8 cellular contexts compared by ENCODE assay signal in the genomic region with DNA sequence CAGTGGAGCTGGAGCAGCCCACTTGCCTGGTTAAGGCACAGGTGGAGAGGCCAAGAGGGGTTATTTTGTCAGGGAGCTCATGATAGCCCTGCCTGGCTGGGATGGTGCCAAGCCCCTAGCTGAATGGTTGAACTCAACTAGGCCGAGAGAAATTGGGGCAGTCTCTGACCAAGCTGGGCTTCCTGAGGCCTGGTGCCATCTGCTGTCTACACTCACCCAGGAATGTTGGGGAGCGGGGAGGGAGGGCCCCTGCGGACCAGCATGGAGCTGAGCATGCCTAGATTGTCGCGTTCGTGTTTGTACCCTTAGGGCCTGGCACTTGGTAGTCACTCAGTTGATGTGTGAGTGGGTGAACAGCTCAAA. TPM values are rescaled to one million over a fixed set of nuclear protein-coding genes. Genes with fewer than 3 reads are reported as not detected.
DNase-seq lines count a peak whose midpoint lies in the region; ATAC-seq and TF ChIP-seq lines count a peak whose summit lies in the region.

No MANE protein-coding gene starts in this region.

- 16 to 36% methylated on average over 3 to 5 of the region's 6 CpGs for WGBS in thyroid gland, 2 donors

- H3K4me3 ChIP-seq in adipocyte (ENCODE audit: low read length) (peak overlapping the region; percentile 86), kidney epithelial cell (ENCODE audit: low read depth, low read length) (peak overlapping the region; percentile 90), thyroid gland (replicated peaks in 1 of 3) (peak overlapping the region in 2 of 3 donors; percentile 91 to 99)

- H3K9me3 Mint-ChIP-seq in activated CD8-positive, alpha-beta memory T cell treated with anti-CD3 and anti-CD28 coated beads, Interleukin-2, amount 10 ng/mL, durations not matched to agents 7 days and 5 days (ENCODE audit: low read depth) = no peaks in the 10 kb centered on the region

- TF ChIP-seq POLR2A in thyroid gland (IDR thresholded peaks at IDR 0.05) = no peak

- peak overlapping the region; percentile 99 for H3K9ac ChIP-seq in adipocyte (ENCODE audit: low read length)

- H3K4me1 Mint-ChIP-seq in activated CD8-positive, alpha-beta memory T cell treated with anti-CD3 and anti-CD28 coated beads, Interleukin-2, amount 10 ng/mL, durations not matched to agents 7 days and 5 days = peaks cover 57% of the 10 kb centered on the region

- H3K27me3 Mint-ChIP-seq in activated CD8-positive, alpha-beta memory T cell treated with anti-CD3 and anti-CD28 coated beads, Interleukin-2, amount 10 ng/mL, durations not matched to agents 7 days and 5 days = no peaks in the 10 kb centered on the region

- H3K27me3 ChIP-seq in adipocyte (replicated peaks; ENCODE audit: control insufficient read depth, insufficient read depth, low read length) = no peaks in the 10 kb centered on the region
- H3K27me3 ChIP-seq in kidney epithelial cell (ENCODE audit: control insufficient read depth, insufficient read depth, low read length) = no peaks in the 10 kb centered on the region
- H3K27me3 ChIP-seq in thyroid gland = no peaks in the 10 kb centered on the region

- peak overlapping the region; percentile 84 for H3K27ac Mint-ChIP-seq in activated CD8-positive, alpha-beta memory T cell treated with anti-CD3 and anti-CD28 coated beads, Interleukin-2, amount 10 ng/mL, durations not matched to agents 7 days and 5 days

- H3K9me3 ChIP-seq in adipocyte (ENCODE audit: control insufficient read depth, low read length) (no peaks in the 10 kb centered on the region), thyroid gland (no peaks in the 10 kb centered on the region)

- H3K36me3 Mint-ChIP-seq in activated CD8-positive, alpha-beta memory T cell treated with anti-CD3 and anti-CD28 coated beads, Interleukin-2, amount 10 ng/mL, durations not matched to agents 7 days and 5 days = peaks cover 27% of the 10 kb centered on the region

- H3K36me3 ChIP-seq in adipocyte (ENCODE audit: control insufficient read depth, insufficient read depth, low read length, severe bottlenecking) (peaks cover 31% of the 10 kb centered on the region), kidney epithelial cell (ENCODE audit: control insufficient read depth, insufficient read depth, low read length) (no peaks in the 10 kb centered on the region), thyroid gland (peaks cover 18 to 25% of the 10 kb centered on the region in 2 donors)

- H3K4me3 Mint-ChIP-seq in activated CD8-positive, alpha-beta memory T cell treated with anti-CD3 and anti-CD28 coated beads, Interleukin-2, amount 10 ng/mL, durations not matched to agents 7 days and 5 days = peak overlapping the region; percentile 80

- TF ChIP-seq CTCF in kidney epithelial cell (IDR thresholded peaks at IDR 0.05; ENCODE audit: insufficient read depth, low read length, poor library complexity, severe bottlenecking) (no peak), thyroid gland (IDR thresholded peaks at IDR 0.05) (no peak)

- peak overlapping the region in 2 of 3 donors; percentile 92 to 100 for H3K27ac ChIP-seq in thyroid gland

- intact Hi-C loops in thyroid gland (cut with DNase I) = loop anchor here (2.0 to 10.0 kb wide), 2 partner anchors 16 to 228 kb away; a partner anchor contains a TSS

- CTCF ChIA-PET in activated CD8-positive, alpha-beta memory T cell treated with anti-CD3 and anti-CD28 coated beads, Interleukin-2, amount 10 ng/mL, durations not matched to agents 7 days and 5 days (lab: Charles Lee) = interaction anchor here (1.0 to 2.6 kb wide), 6 partner anchors 16 to 108 kb away, joined by 3 to 12 read pairs (median 6); a partner anchor contains a TSS

- peaks cover 39% of the 10 kb centered on the region for H3K4me1 ChIP-seq in adipocyte (ENCODE audit: control insufficient read depth, insufficient read depth, low read length)
- H3K4me1 ChIP-seq in thyroid gland = peaks cover 19 to 20% of the 10 kb centered on the region in 2 donors

- no peak for DNase-seq in activated CD8-positive, alpha-beta memory T cell treated with anti-CD3 and anti-CD28 coated beads, Interleukin-2, amount 10 ng/mL, durations not matched to agents 7 days and 5 days
- no peak for DNase-seq in activated CD8-positive, alpha-beta memory T cell treated with anti-CD3 and anti-CD28 coated beads for 24 hours
- DNase-seq in adipocyte (ENCODE audit: low read depth) (peak; percentile 40), kidney epithelial cell (ENCODE audit: low read depth) (no peak), thyroid gland (peak; percentile 21 to 41)

- ATAC-seq in activated CD8-positive, alpha-beta memory T cell treated with anti-CD3 and anti-CD28 coated beads, Interleukin-2, amount 10 ng/mL, durations not matched to agents 7 days and 5 days = no peak
- ATAC-seq in HG02678 (IDR thresholded peaks at IDR 0.05; ENCODE audit: unreplicated experiment) (no peak), GM21576 (IDR thresholded peaks at IDR 0.05; ENCODE audit: unreplicated experiment) (no peak), HG03432 (IDR thresholded peaks at IDR 0.05; ENCODE audit: unreplicated experiment) (no peak)

RNA-seq across cellular contexts. Expression of a gene that starts 1.2 kb away (rescaled TPM):
- total RNA-seq in activated CD8-positive, alpha-beta memory T cell treated with anti-CD3 and anti-CD28 coated beads, Interleukin-2, amount 10 ng/mL, durations not matched to agents 7 days and 5 days = 10 to 100 TPM; 48.1 to 50.1 TPM
- total RNA-seq in kidney epithelial cell (20.1 and 21.3 TPM in 2 replicates), thyroid gland (10 to 100 TPM; 19.4 to 36.6 (median 20.3) TPM)

RNA-seq across cellular contexts. Expression of a gene that starts 17.0 kb away (rescaled TPM):
- 10 to 100 TPM; 32.1 to 34.5 TPM for total RNA-seq in activated CD8-positive, alpha-beta memory T cell treated with anti-CD3 and anti-CD28 coated beads, Interleukin-2, amount 10 ng/mL, durations not matched to agents 7 days and 5 days
- total RNA-seq in kidney epithelial cell (19.2 and 23.9 TPM in 2 replicates), thyroid gland (10 to 100 TPM; 23.7 to 46.6 (median 30.3) TPM)

RNA-seq across cellular contexts. Expression of a gene that starts 29.1 kb away (rescaled TPM):
- total RNA-seq in activated CD8-positive, alpha-beta memory T cell treated with anti-CD3 and anti-CD28 coated beads, Interleukin-2, amount 10 ng/mL, durations not matched to agents 7 days and 5 days = not detected
- total RNA-seq in kidney epithelial cell (0.27 TPM in 1 of 2 replicates, not detected in the other), thyroid gland (not detected)

RNA-seq across cellular contexts. Expression of a gene that starts 37.0 kb away (rescaled TPM):
- total RNA-seq in activated CD8-positive, alpha-beta memory T cell treated with anti-CD3 and anti-CD28 coated beads, Interleukin-2, amount 10 ng/mL, durations not matched to agents 7 days and 5 days = 10 to 100 TPM; 31.7 to 57.7 TPM
- total RNA-seq in kidney epithelial cell (18.0 and 19.9 TPM in 2 replicates), thyroid gland (10 to 100 TPM; 32.1 to 44.8 (median 35.9) TPM)

RNA-seq across cellular contexts. Expression of a gene that starts 59.5 kb away (rescaled TPM):
- total RNA-seq in activated CD8-positive, alpha-beta memory T cell treated with anti-CD3 and anti-CD28 coated beads, Interleukin-2, amount 10 ng/mL, durations not matched to agents 7 days and 5 days = 10 to 100 TPM; 89.8 to 90.6 TPM
- total RNA-seq in kidney epithelial cell = 105 and 114 TPM in 2 replicates
- 10 to 100 TPM; 64.2 to 93.3 (median 83.3) TPM for total RNA-seq in thyroid gland

Comparison
In these comparisons a context has a peak if more than half of its experiments do, and no peak if none do; other contexts are left out.
1. DNase-seq: peak in adipocyte (single experiment) and thyroid gland (2 of 2); none in activated CD8-positive, alpha-beta memory T cell treated with anti-CD3 and anti-CD28 coated beads, Interleukin-2, amount 10 ng/mL, durations not matched to agents 7 days and 5 days (single experiment), activated CD8-positive, alpha-beta memory T cell treated with anti-CD3 and anti-CD28 coated beads for 24 hours (single experiment) and kidney epithelial cell (single experiment).
2. Peak in every context shown above with its lines, with median percentiles within 50 percentile points of each other: H3K4me3 ChIP-seq.